ENCODE assay signal across 12 cellular contexts in the genomic region with DNA sequence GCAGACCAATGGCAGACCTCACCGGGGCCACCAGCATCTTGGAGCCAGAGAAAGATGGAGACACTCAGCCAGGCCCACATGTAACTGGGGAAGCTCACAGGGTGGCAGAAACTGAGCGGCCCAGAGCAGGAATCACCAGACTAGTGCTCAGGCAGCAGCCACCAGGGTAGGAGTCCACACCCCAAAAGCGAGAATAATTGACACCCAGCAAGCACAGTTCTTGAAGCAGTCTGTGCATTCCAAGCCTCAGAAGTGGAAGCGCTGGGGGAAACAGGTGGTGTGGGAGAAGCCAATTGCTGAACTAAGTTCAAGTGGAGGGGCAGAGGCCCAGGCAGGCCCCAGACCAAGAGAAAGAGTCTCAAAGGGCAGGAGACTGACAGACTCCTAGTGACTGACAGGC. TPM values are rescaled to one million over a fixed set of nuclear protein-coding genes. Genes with fewer than 3 reads are reported as not detected.
DNase-seq lines count a peak whose midpoint lies in the region; ATAC-seq and TF ChIP-seq lines count a peak whose summit lies in the region.
"Had no signal": no experiment of that assay in that cellular context is flagged by ENCODE, and none has a peak within 500 bp of the region (broad histone marks: within the 10 kb centered on the region; RNA-seq: fewer than 3 reads in every experiment).

No MANE protein-coding gene starts in this region.

- no peaks in the 10 kb centered on the region for H3K9me3 Mint-ChIP-seq in effector memory CD8-positive, alpha-beta T cell
- H3K9me3 Mint-ChIP-seq in natural killer cell = no peaks in the 10 kb centered on the region
- H3K9me3 Mint-ChIP-seq: activated CD4-positive, alpha-beta memory T cell treated with anti-CD3 and anti-CD28 coated beads, Interleukin-2, amount 10 ng/mL, durations not matched to agents 7 days and 5 days had no signal

- peaks cover 2% of the 10 kb centered on the region for H3K4me1 Mint-ChIP-seq in T-helper 17 cell
- H3K4me1 Mint-ChIP-seq in effector memory CD8-positive, alpha-beta T cell (ENCODE audit: low read depth in 2 of 2) = no peaks in the 10 kb centered on the region
- H3K4me1 Mint-ChIP-seq in natural killer cell = no peaks in the 10 kb centered on the region
- H3K4me1 Mint-ChIP-seq: activated CD4-positive, alpha-beta memory T cell treated with anti-CD3 and anti-CD28 coated beads, Interleukin-2, amount 10 ng/mL, durations not matched to agents 7 days and 5 days; CD4-positive, CD25-positive, alpha-beta regulatory T cell had no signal

- ATAC-seq in T-helper 17 cell (no peak), lung (ENCODE audit: insufficient read depth, low FRiP score) (peak; percentile 9), GM21528 (IDR thresholded peaks at IDR 0.05; ENCODE audit: low FRiP score, unreplicated experiment) (no peak), natural killer cell (no peak)
- no peak for ATAC-seq in effector memory CD8-positive, alpha-beta T cell (replicated peaks)

- TF ChIP-seq CTCF in lung (IDR thresholded peaks at IDR 0.05; ENCODE audit: control extremely low read depth, extremely low read depth) = no peak
- TF ChIP-seq CTCF in thyroid gland (IDR thresholded peaks at IDR 0.05) = no peak
- TF ChIP-seq CTCF in natural killer cell (IDR thresholded peaks at IDR 0.05) = no peak

- H3K9me3 ChIP-seq in T-helper 17 cell (ENCODE audit: control insufficient read depth, low read length, poor library complexity, severe bottlenecking) (no peaks in the 10 kb centered on the region), lung (ENCODE audit: control insufficient read depth in 2 of 2, insufficient read depth in 1 of 2, low read length in 1 of 2) (no peaks in the 10 kb centered on the region), thyroid gland (no peaks in the 10 kb centered on the region)

- H3K27ac ChIP-seq in lung (ENCODE audit: low read depth in 1 of 2, low read length in 1 of 2) = peak overlapping the region; percentile 5 to 89
- peak overlapping the region; percentile 89 to 92 (median 90) for H3K27ac ChIP-seq in thyroid gland

- H3K36me3 Mint-ChIP-seq in T-helper 17 cell (ENCODE audit: low read depth) (no peaks in the 10 kb centered on the region), natural killer cell (no peaks in the 10 kb centered on the region)
- H3K36me3 Mint-ChIP-seq in effector memory CD8-positive, alpha-beta T cell (ENCODE audit: insufficient read depth) = peaks cover 7% of the 10 kb centered on the region
- H3K36me3 Mint-ChIP-seq: CD4-positive, CD25-positive, alpha-beta regulatory T cell had no signal

- H3K27me3 Mint-ChIP-seq in T-helper 17 cell (no peaks in the 10 kb centered on the region), natural killer cell (ENCODE audit: low read depth in 2 of 2) (no peaks in the 10 kb centered on the region)
- no peaks in the 10 kb centered on the region for H3K27me3 Mint-ChIP-seq in effector memory CD8-positive, alpha-beta T cell
- H3K27me3 Mint-ChIP-seq: activated CD4-positive, alpha-beta memory T cell treated with anti-CD3 and anti-CD28 coated beads, Interleukin-2, amount 10 ng/mL, durations not matched to agents 7 days and 5 days; CD4-positive, CD25-positive, alpha-beta regulatory T cell had no signal

- TF ChIP-seq POLR2A in thyroid gland (IDR thresholded peaks at IDR 0.05) = no peak

- H3K4me3 Mint-ChIP-seq in T-helper 17 cell (no peak overlapping the region), natural killer cell (no peak overlapping the region)
- no peak overlapping the region for H3K4me3 Mint-ChIP-seq in effector memory CD8-positive, alpha-beta T cell
- H3K4me3 Mint-ChIP-seq: activated CD4-positive, alpha-beta memory T cell treated with anti-CD3 and anti-CD28 coated beads, Interleukin-2, amount 10 ng/mL, durations not matched to agents 7 days and 5 days had no signal

- peak overlapping the region; percentile 43 for H3K27ac Mint-ChIP-seq in T-helper 17 cell
- peak overlapping the region in 1 of 2 donors; percentile 32 for H3K27ac Mint-ChIP-seq in effector memory CD8-positive, alpha-beta T cell
- H3K27ac Mint-ChIP-seq in natural killer cell = no peak overlapping the region
- H3K27ac Mint-ChIP-seq: activated CD4-positive, alpha-beta memory T cell treated with anti-CD3 and anti-CD28 coated beads, Interleukin-2, amount 10 ng/mL, durations not matched to agents 7 days and 5 days had no signal

- WGBS in lung, 2 donors = 48 to 72% methylated on average over 4 of the region's 4 CpGs
- 48 to 69% methylated on average over 3 of the region's 4 CpGs for WGBS in thyroid gland, 2 donors

- H3K4me1 ChIP-seq in lung (ENCODE audit: control insufficient read depth in 2 of 2, insufficient read depth in 2 of 2, low read length in 2 of 2) = peaks cover 16 to 26% of the 10 kb centered on the region in 2 donors
- H3K4me1 ChIP-seq in thyroid gland = peaks cover 21 to 40% of the 10 kb centered on the region in 2 donors

- DNase-seq in T-helper 17 cell (peak in 2 of 3 donors; percentile 1 to 6), epidermal melanocyte (ENCODE audit: insufficient read length, low spot score) (peak; percentile 12), lung (ENCODE audit: low spot score) (peak; percentile 74), thyroid gland (no peak), natural killer cell (no peak)
- DNase-seq in effector memory CD8-positive, alpha-beta T cell = no peak
- DNase-seq: activated CD4-positive, alpha-beta memory T cell treated with anti-CD3 and anti-CD28 coated beads, Interleukin-2, amount 10 ng/mL, durations not matched to agents 7 days and 5 days; CD4-positive, CD25-positive, alpha-beta regulatory T cell; NCI-H1092; NCI-H446 treated with DMSO at 0.1 percent for 48 hours; nucleus accumbens had no signal

- H3K27me3 ChIP-seq in lung (ENCODE audit: control insufficient read depth, insufficient read depth) (no peaks in the 10 kb centered on the region), thyroid gland (no peaks in the 10 kb centered on the region)

- H3K4me3 ChIP-seq in lung (no peak overlapping the region), thyroid gland (replicated peaks in 1 of 3) (no peak overlapping the region)

- intact Hi-C loops in thyroid gland (cut with DNase I) = no loop called here
- intact Hi-C loops in natural killer cell (cut with micrococcal nuclease) = no loop called here

- H3K36me3 ChIP-seq in lung (ENCODE audit: control insufficient read depth in 2 of 2, insufficient read depth in 2 of 2, low read length in 2 of 2) (peaks cover 0 to 32% of the 10 kb centered on the region in 2 donors), thyroid gland (peaks cover 4 to 14% of the 10 kb centered on the region in 2 donors)

RNA-seq across cellular contexts. Expression of gene NT5DC2, which starts 8.0 kb away (rescaled TPM):
- total RNA-seq in T-helper 17 cell (1 to 10 TPM; 2.3 to 2.5 TPM), lung (10 to 100 TPM; 32.7 to 85.6 TPM), thyroid gland (10 to 100 TPM; 40.5 to 55.1 (median 45.0) TPM), natural killer cell (10 to 100 TPM in 1 of 3 donors, 1 to 10 TPM in 2; 2.2 to 10.7 (median 2.2) TPM)
- 10 to 100 TPM; 50.0 to 52.5 TPM for polyA plus RNA-seq in lung

RNA-seq across cellular contexts. Expression of gene UQCC5, which starts 10.7 kb away (rescaled TPM):
- total RNA-seq in T-helper 17 cell = 1 to 10 TPM; 4.9 to 8.0 TPM
- 10 to 100 TPM in 1 of 2 donors, 1 to 10 TPM in 1; 3.1 to 32.0 TPM for total RNA-seq in lung
- polyA plus RNA-seq in lung = 100 to 1,000 TPM in 1 of 2 donors, 10 to 100 TPM in 1; 19.7 to 104 TPM
- total RNA-seq in thyroid gland = 10 to 100 TPM in 2 of 4 donors, 1 to 10 TPM in 2; 4.8 to 34.3 (median 9.4) TPM
- 1 to 10 TPM; 4.1 to 9.5 (median 7.3) TPM for total RNA-seq in natural killer cell

RNA-seq across cellular contexts. Expression of gene STAB1, which starts 30.5 kb away (rescaled TPM):
- 1 to 10 TPM; 1.7 to 4.9 TPM for total RNA-seq in T-helper 17 cell
- 100 to 1,000 TPM in 1 of 2 donors, 10 to 100 TPM in 1; 53.1 to 205 TPM for total RNA-seq in lung
- 100 to 1,000 TPM; 182 to 220 TPM for polyA plus RNA-seq in lung
- total RNA-seq in thyroid gland = 100 to 1,000 TPM in 1 of 4 donors, 10 to 100 TPM in 3; 31.8 to 100 (median 67.4) TPM
- total RNA-seq in natural killer cell = 10 to 100 TPM in 1 of 3 donors, 1 to 10 TPM in 2; 1.8 to 26.5 (median 5.9) TPM
- total RNA-seq: activated CD4-positive, alpha-beta memory T cell treated with anti-CD3 and anti-CD28 coated beads, Interleukin-2, amount 10 ng/mL, durations not matched to agents 7 days and 5 days had no signal
- polyA plus RNA-seq: CD4-positive, CD25-positive, alpha-beta regulatory T cell had no signal

Comparison
In these comparisons a context has a peak if more than half of its experiments do, and no peak if none do; other contexts are left out.
1. DNase-seq: peak in T-helper 17 cell (2 of 3), epidermal melanocyte (single experiment) and lung (single experiment); none in thyroid gland (0 of 2), effector memory CD8-positive, alpha-beta T cell (0 of 3) and natural killer cell (single experiment).